16 cellular contexts compared by ENCODE assay signal in genomic region chr16:3661922-3662321, GRCh38. TPM values are rescaled to one million over a fixed set of nuclear protein-coding genes. Genes with fewer than 3 reads are reported as not detected.
DNase-seq lines count a peak whose midpoint lies in the region; ATAC-seq, FAIRE-seq and TF ChIP-seq lines count a peak whose summit lies in the region.
"Had no signal": no experiment of that assay in that cellular context is flagged by ENCODE, and none has a peak within 500 bp of the region (broad histone marks: within the 10 kb centered on the region; RNA-seq: fewer than 3 reads in every experiment).

No MANE protein-coding gene starts in this region.

- H3K14ac ChIP-seq in H1 (ENCODE audit: insufficient read length) = no peak overlapping the region

- H3K79me2 ChIP-seq in H1 (ENCODE audit: control insufficient read depth in 1 of 2, insufficient read depth in 2 of 2, low read length in 2 of 2) = no peaks in the 10 kb centered on the region

- no peak overlapping the region for H4K91ac ChIP-seq in H1 (replicated peaks; ENCODE audit: insufficient read length, low read length)

- no peak overlapping the region for H3K18ac ChIP-seq in H1 (ENCODE audit: extremely low read depth, low read length)

- CTCF ChIA-PET in H1 (lab: Charles Lee; ENCODE audit: partially characterized antibody) = interaction anchor here (0.6 to 3.8 kb wide), 4 partner anchors 11 to 35 kb away, joined by 3 to 17 read pairs (median 4); no protein-coding TSS in a partner anchor
- CTCF ChIA-PET in naive thymus-derived CD4-positive, alpha-beta T cell (lab: Charles Lee) = no interaction called here

- H3K9ac ChIP-seq in H1 (replicated peaks in 1 of 4; ENCODE audit: extremely low read depth in 1 of 4, low read depth in 3 of 4, low read length in 3 of 4) = no peak overlapping the region

- peak in 1 of 2 experiments; percentile 25; a peak in 1 of 3 replicates for TF ChIP-seq POLR2A in H1 (IDR thresholded peaks at IDR 0.05; ENCODE audit: control extremely low read depth in 1 of 2, low read depth in 2 of 2, low read length in 2 of 2)

- no peaks in the 10 kb centered on the region for H3K9me3 ChIP-seq in H1 (ENCODE audit: insufficient read depth in 2 of 2, low read depth in 1 of 2, low read length in 1 of 2)
- H3K9me3 ChIP-seq in naive thymus-derived CD4-positive, alpha-beta T cell (ENCODE audit: control insufficient read depth in 2 of 3, low read length in 3 of 3) = no peaks in the 10 kb centered on the region
- H3K9me3 ChIP-seq: A549 had no signal

- no peak overlapping the region for H2BK20ac ChIP-seq in H1 (ENCODE audit: low read length)

- no peak overlapping the region for H2BK15ac ChIP-seq in H1 (ENCODE audit: low read length)

- H3K4me2 ChIP-seq in H1 (ENCODE audit: insufficient read depth in 1 of 2, low read depth in 2 of 2, low read length in 2 of 2) = no peak overlapping the region
- H3K4me2 ChIP-seq: A549, GM23338 had no signal

- no peak overlapping the region for H2AFZ ChIP-seq in H1 (ENCODE audit: low read length)
- H2AFZ ChIP-seq: GM23338 had no signal

- no peaks in the 10 kb centered on the region for H3K9me3 Mint-ChIP-seq in stimulated activated naive B cell treated with anti-CD40 and anti-IgM and Interleukin-4, amounts not matched to agents 10 μg/mL and 1 μg/mL and 100 μg/mL, for 72 hours
- H3K9me3 Mint-ChIP-seq in naive thymus-derived CD4-positive, alpha-beta T cell = no peaks in the 10 kb centered on the region
- H3K9me3 Mint-ChIP-seq: CD8-positive, alpha-beta T cell; GM23338; H9 had no signal

- peaks cover 42 to 75% of the 10 kb centered on the region in 2 donors for H3K36me3 Mint-ChIP-seq in stimulated activated naive B cell treated with anti-CD40 and anti-IgM and Interleukin-4, amounts not matched to agents 10 μg/mL and 1 μg/mL and 100 μg/mL, for 72 hours
- peaks cover 0 to 38% (median 9%) of the 10 kb centered on the region in 5 donors for H3K36me3 Mint-ChIP-seq in naive thymus-derived CD4-positive, alpha-beta T cell

- peaks cover 5 to 8% of the 10 kb centered on the region in 2 experiments for H4K20me1 ChIP-seq in H1 (replicated peaks in 1 of 2; ENCODE audit: control insufficient read depth in 1 of 2, insufficient read depth in 2 of 2, low read length in 2 of 2)

- H3K56ac ChIP-seq in H1 (replicated peaks; ENCODE audit: insufficient read length, low read depth, low read length) = no peak overlapping the region

- 96% methylated on average over 13 of the region's 13 CpGs; no CpG with 5 or more reads in 1 of the 2 experiments for WGBS in H1 (ENCODE audit: extremely low coverage in 1 of 2, insufficient coverage in 1 of 2, insufficient read length in 1 of 2, insufficient replicate concordance in 2 of 2, low coverage in 1 of 2, low lambda C conversion rate in 2 of 2, missing lambda C conversion rate in 1 of 2), 2 experiments

- H2BK12ac ChIP-seq in H1 (ENCODE audit: low read depth, low read length) = no peak overlapping the region

- no peaks in the 10 kb centered on the region for H3K27me3 ChIP-seq in H1 (replicated peaks in 1 of 4; ENCODE audit: control insufficient read depth in 3 of 4, extremely low read depth in 1 of 4, insufficient read depth in 3 of 4, low read length in 3 of 4)
- no peaks in the 10 kb centered on the region for H3K27me3 ChIP-seq in naive thymus-derived CD4-positive, alpha-beta T cell (ENCODE audit: control insufficient read depth in 2 of 2, insufficient read depth in 2 of 2, low read length in 2 of 2)

- H3K79me1 ChIP-seq in H1 (ENCODE audit: low read depth, low read length) = peaks cover 6% of the 10 kb centered on the region; the same call in 1 of the 2 replicates

- TF ChIP-seq RAD21 in H1 (IDR thresholded peaks at IDR 0.05 in 1 of 2, conservative IDR thresholded peaks at IDR 0.05 in 1 of 2; ENCODE audit: low read depth in 2 of 2, low read length in 2 of 2) = no peak

- no peak overlapping the region for H3K4me3 Mint-ChIP-seq in stimulated activated naive B cell treated with anti-CD40 and anti-IgM and Interleukin-4, amounts not matched to agents 10 μg/mL and 1 μg/mL and 100 μg/mL, for 72 hours
- H3K4me3 Mint-ChIP-seq in naive thymus-derived CD4-positive, alpha-beta T cell = no peak overlapping the region
- H3K4me3 Mint-ChIP-seq: CD14-positive monocyte; CD8-positive, alpha-beta T cell; GM23338; H9 had no signal

- ATAC-seq in stimulated activated naive B cell treated with anti-CD40 and anti-IgM and Interleukin-4, amounts not matched to agents 10 μg/mL and 1 μg/mL and 100 μg/mL, for 72 hours (replicated peaks) = no peak
- no peak for ATAC-seq in naive thymus-derived CD4-positive, alpha-beta T cell
- ATAC-seq in GM19351 (IDR thresholded peaks at IDR 0.05; ENCODE audit: unreplicated experiment) = no peak
- ATAC-seq: A549; CD8-positive, alpha-beta T cell; GM23338 had no signal

- no peaks in the 10 kb centered on the region for H3K23me2 ChIP-seq in H1 (ENCODE audit: low read depth, low read length)

- H4K5ac ChIP-seq in H1 (ENCODE audit: insufficient read length, low read depth, low read length) = no peak overlapping the region

- peaks cover 6 to 8% of the 10 kb centered on the region in 2 donors for H3K4me1 Mint-ChIP-seq in stimulated activated naive B cell treated with anti-CD40 and anti-IgM and Interleukin-4, amounts not matched to agents 10 μg/mL and 1 μg/mL and 100 μg/mL, for 72 hours
- H3K4me1 Mint-ChIP-seq in naive thymus-derived CD4-positive, alpha-beta T cell = peaks cover 14 to 31% (median 19%) of the 10 kb centered on the region in 7 donors
- H3K4me1 Mint-ChIP-seq: CD14-positive monocyte, GM23338, H9 had no signal

- H3K27ac ChIP-seq in 22Rv1 = 0 out of 2 replicates have a peak overlapping the region, but pooled peaks have one; percentile 7
- no peak overlapping the region for H3K27ac ChIP-seq in H1 (ENCODE audit: low read depth, low read length)
- H3K27ac ChIP-seq in naive thymus-derived CD4-positive, alpha-beta T cell (ENCODE audit: low read depth, low read length) = no peak overlapping the region
- H3K27ac ChIP-seq: A549 had no signal

- intact Hi-C loops in naive thymus-derived CD4-positive, alpha-beta T cell (cut with micrococcal nuclease) = loop anchor here in 1 of 2 donors (5.0 kb wide), 1 partner anchor 35 kb away; no protein-coding TSS in a partner anchor

- POLR2A ChIA-PET in H1 (lab: Charles Lee; ENCODE audit: partially characterized antibody) = interaction anchor here (1.3 to 1.9 kb wide), 3 partner anchors 10 to 70 kb away, joined by 5 to 8 read pairs (median 5); no protein-coding TSS in a partner anchor
- POLR2A ChIA-PET in naive thymus-derived CD4-positive, alpha-beta T cell (lab: Charles Lee) = no interaction called here

- peak overlapping the region; percentile 14 for H3K27ac Mint-ChIP-seq in stimulated activated naive B cell treated with anti-CD40 and anti-IgM and Interleukin-4, amounts not matched to agents 10 μg/mL and 1 μg/mL and 100 μg/mL, for 72 hours
- H3K27ac Mint-ChIP-seq in naive thymus-derived CD4-positive, alpha-beta T cell = peak overlapping the region in 1 of 9 donors; percentile 2
- H3K27ac Mint-ChIP-seq: CD14-positive monocyte, GM23338, H9 had no signal

- no peak overlapping the region for H3K23ac ChIP-seq in H1 (ENCODE audit: insufficient read length)

- TF ChIP-seq EP300 in H1 (IDR thresholded peaks at IDR 0.05; ENCODE audit: borderline replicate concordance in 1 of 2, low read depth in 2 of 2, low read length in 2 of 2) = no peak

- no peak overlapping the region for H4K8ac ChIP-seq in H1 (ENCODE audit: extremely low read depth, insufficient read depth, low read length)

- H2BK5ac ChIP-seq in H1 (ENCODE audit: low read depth, low read length) = no peak overlapping the region

- no peaks in the 10 kb centered on the region for H3K4me1 ChIP-seq in H1 (replicated peaks in 1 of 4; ENCODE audit: control insufficient read depth in 3 of 4, insufficient read depth in 4 of 4, low read length in 3 of 4)
- H3K4me1 ChIP-seq in naive thymus-derived CD4-positive, alpha-beta T cell (ENCODE audit: control insufficient read depth in 2 of 2, insufficient read depth in 2 of 2, low read length in 2 of 2) = peaks cover 9 to 13% of the 10 kb centered on the region in 2 donors
- H3K4me1 ChIP-seq: A549 had no signal

- H3K36me3 ChIP-seq in H1 (ENCODE audit: control insufficient read depth in 2 of 4, insufficient read depth in 4 of 4, low read length in 3 of 4) = peaks cover 39 to 81% (median 57%) of the 10 kb centered on the region in 4 experiments
- H3K36me3 ChIP-seq in naive thymus-derived CD4-positive, alpha-beta T cell (ENCODE audit: control insufficient read depth in 2 of 3, insufficient read depth in 3 of 3, low read length in 3 of 3) = peaks cover 0 to 86% (median 11%) of the 10 kb centered on the region in 3 experiments

- TF ChIP-seq CTCF in 22Rv1 (IDR thresholded peaks at IDR 0.05) (no peak), GM12865 (IDR thresholded peaks at IDR 0.05; ENCODE audit: insufficient read depth, low read depth, low read length, missing control alignments) (no peak), H1 (IDR thresholded peaks at IDR 0.05; ENCODE audit: control extremely low read depth in 1 of 3, insufficient read depth in 1 of 3, low read depth in 1 of 3, low read length in 3 of 3) (no peak)

- no peak overlapping the region for H3K4ac ChIP-seq in H1 (replicated peaks; ENCODE audit: insufficient read length, low read depth, low read length)

- no peaks in the 10 kb centered on the region for H3K27me3 Mint-ChIP-seq in stimulated activated naive B cell treated with anti-CD40 and anti-IgM and Interleukin-4, amounts not matched to agents 10 μg/mL and 1 μg/mL and 100 μg/mL, for 72 hours
- H3K27me3 Mint-ChIP-seq in naive thymus-derived CD4-positive, alpha-beta T cell = no peaks in the 10 kb centered on the region

- H2AK5ac ChIP-seq in H1 (ENCODE audit: low read depth, low read length) = no peak overlapping the region

- FAIRE-seq in H1 (lab: Jason Lieb, UNC) = no peak
- FAIRE-seq: A549 had no signal

- H3K4me3 ChIP-seq in GM12865 (ENCODE audit: low read depth, low read length) = no peak overlapping the region
- H3K4me3 ChIP-seq in H1 (ENCODE audit: extremely low read depth in 1 of 4, insufficient read depth in 2 of 4, low read depth in 3 of 4, low read length in 4 of 4) = no peak overlapping the region
- no peak overlapping the region for H3K4me3 ChIP-seq in naive thymus-derived CD4-positive, alpha-beta T cell (ENCODE audit: low read length)
- H3K4me3 ChIP-seq: A549, GM23338 had no signal

- DNase-seq in GM12865 (ENCODE audit: low read depth) (peak; percentile 0), H1 (ENCODE audit: low read depth in 1 of 2, low spot score in 2 of 2) (no peak)
- DNase-seq in stimulated activated naive B cell treated with anti-CD40 and anti-IgM and Interleukin-4, amounts not matched to agents 10 μg/mL and 1 μg/mL and 100 μg/mL, for 72 hours = no peak
- DNase-seq in activated CD8-positive, alpha-beta memory T cell treated with anti-CD3 and anti-CD28 coated beads, Interleukin-2, amount 50 U/mL, for 4 hours = no peak
- no peak for DNase-seq in naive thymus-derived CD4-positive, alpha-beta T cell
- DNase-seq: CD8-positive, alpha-beta T cell; COR-L47; DND-41; GDM1; IMR-90 had no signal

- no peak overlapping the region for H2BK120ac ChIP-seq in H1 (replicated peaks; ENCODE audit: low read depth, low read length)

RNA-seq across cellular contexts. Expression of gene DNASE1, which starts 7.4 kb away (rescaled TPM):
- 11.5 and 12.3 TPM in 2 replicates for total RNA-seq in H1 (2021; fragmentation: NEBNext Ultra II Directional; extraction: Animal tissue kit (Norgen Biotek cat#: 25700))
- 16.7 and 27.7 TPM in 2 replicates for polyA plus RNA-seq in H1 (2011; rRNA removed)
- polyA plus RNA-seq in H1 (2011; cell fraction: cytosol; rRNA removed) = 19.0 TPM
- polyA plus RNA-seq in H1 (2011; cell fraction: nucleus; rRNA removed) = 50.5 TPM
- 9.8 to 17.2 TPM (median 14.9 TPM) in 4 replicates for polyA plus RNA-seq in H1 (2012, experiment 1 of 2)
- polyA plus RNA-seq in H1 (2012, experiment 2 of 2) = 5.1 TPM
- 6.9 TPM for polyA plus RNA-seq in H1 (2013, experiment 1 of 2)
- polyA plus RNA-seq in H1 (2013, experiment 2 of 2) = 7.2 TPM
- polyA minus RNA-seq in H1 (2011; rRNA and poly(A)+ RNA removed) = 30.4 and 45.3 TPM in 2 replicates
- 14.3 TPM for polyA minus RNA-seq in H1 (2011; cell fraction: cytosol; rRNA and poly(A)+ RNA removed)
- 34.8 TPM for polyA minus RNA-seq in H1 (2011; cell fraction: nucleus; rRNA and poly(A)+ RNA removed)
- total RNA-seq in naive thymus-derived CD4-positive, alpha-beta T cell = 10 to 100 TPM; 26.0 to 59.6 (median 37.2) TPM
- polyA plus RNA-seq in naive thymus-derived CD4-positive, alpha-beta T cell = 10 to 100 TPM in 1 of 2 donors, 1 to 10 TPM in 1; 5.6 to 16.8 TPM

RNA-seq across cellular contexts. Expression of gene SLX4, which starts 50.5 kb away (rescaled TPM):
- total RNA-seq in H1 (2021; fragmentation: NEBNext Ultra II Directional; extraction: Animal tissue kit (Norgen Biotek cat#: 25700)) = 10.9 and 11.4 TPM in 2 replicates
- 4.4 and 6.1 TPM in 2 replicates for polyA plus RNA-seq in H1 (2011; rRNA removed)
- polyA plus RNA-seq in H1 (2011; cell fraction: cytosol; rRNA removed) = 3.9 TPM
- polyA plus RNA-seq in H1 (2011; cell fraction: nucleus; rRNA removed) = 13.0 TPM
- polyA plus RNA-seq in H1 (2012, experiment 1 of 2) = 6.0 to 7.5 TPM (median 6.9 TPM) in 4 replicates
- polyA plus RNA-seq in H1 (2012, experiment 2 of 2) = 3.7 TPM
- polyA plus RNA-seq in H1 (2013, experiment 1 of 2) = 7.0 TPM
- 6.7 TPM for polyA plus RNA-seq in H1 (2013, experiment 2 of 2)
- polyA minus RNA-seq in H1 (2011; rRNA and poly(A)+ RNA removed) = 6.8 and 7.2 TPM in 2 replicates
- polyA minus RNA-seq in H1 (2011; cell fraction: cytosol; rRNA and poly(A)+ RNA removed) = 9.0 TPM
- 11.1 TPM for polyA minus RNA-seq in H1 (2011; cell fraction: nucleus; rRNA and poly(A)+ RNA removed)
- total RNA-seq in naive thymus-derived CD4-positive, alpha-beta T cell = 10 to 100 TPM in 1 of 5 experiments, 1 to 10 TPM in 4; 7.1 to 12.5 (median 8.5) TPM
- polyA plus RNA-seq in naive thymus-derived CD4-positive, alpha-beta T cell = 1 to 10 TPM in 1 of 2 donors, under 1 TPM in 1; 0.89 to 1.2 TPM

RNA-seq across cellular contexts. Expression of gene TRAP1, which starts 55.4 kb away (rescaled TPM):
- 215 and 222 TPM in 2 replicates for total RNA-seq in H1 (2021; fragmentation: NEBNext Ultra II Directional; extraction: Animal tissue kit (Norgen Biotek cat#: 25700))
- 283 and 353 TPM in 2 replicates for polyA plus RNA-seq in H1 (2011; rRNA removed)
- polyA plus RNA-seq in H1 (2011; cell fraction: cytosol; rRNA removed) = 294 TPM
- 691 TPM for polyA plus RNA-seq in H1 (2011; cell fraction: nucleus; rRNA removed)
- 238 to 338 TPM (median 307 TPM) in 4 replicates for polyA plus RNA-seq in H1 (2012, experiment 1 of 2)
- polyA plus RNA-seq in H1 (2012, experiment 2 of 2) = 231 TPM
- 287 TPM for polyA plus RNA-seq in H1 (2013, experiment 1 of 2)
- polyA plus RNA-seq in H1 (2013, experiment 2 of 2) = 257 TPM
- 361 and 364 TPM in 2 replicates for polyA minus RNA-seq in H1 (2011; rRNA and poly(A)+ RNA removed)
- polyA minus RNA-seq in H1 (2011; cell fraction: cytosol; rRNA and poly(A)+ RNA removed) = 128 TPM
- 138 TPM for polyA minus RNA-seq in H1 (2011; cell fraction: nucleus; rRNA and poly(A)+ RNA removed)
- 100 to 1,000 TPM in 4 of 5 experiments, 10 to 100 TPM in 1; 96.8 to 138 (median 132) TPM for total RNA-seq in naive thymus-derived CD4-positive, alpha-beta T cell
- polyA plus RNA-seq in naive thymus-derived CD4-positive, alpha-beta T cell = 10 to 100 TPM; 59.6 to 73.9 TPM
